ENCODE assay signal across 1 cellular context in the genomic region with DNA sequence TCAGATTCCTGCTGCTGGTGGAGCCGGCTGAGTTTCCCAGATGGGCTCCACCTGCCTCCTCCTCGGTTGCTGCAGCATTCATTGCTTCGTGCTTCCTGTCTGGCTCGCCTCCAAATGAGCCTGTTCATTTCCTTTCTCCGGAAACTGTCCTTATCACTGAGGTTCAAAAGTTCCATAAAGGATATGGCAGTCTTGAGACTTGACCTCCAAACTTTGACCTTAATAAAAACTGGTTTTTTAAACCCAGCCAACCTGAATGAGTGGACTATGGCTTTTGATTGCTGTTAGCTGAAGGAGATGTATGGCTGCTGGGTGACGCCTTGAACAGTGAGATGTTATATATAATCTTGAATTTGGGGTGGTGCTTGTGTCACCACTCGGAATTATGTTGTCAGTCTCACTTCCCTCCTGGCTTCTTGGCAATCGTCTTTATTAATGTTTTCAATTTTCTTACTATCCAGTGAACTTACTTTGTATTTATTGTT.
A peak's percentile ranks its signal among the peaks of the same experiment; 100 is the strongest.
TF ChIP-seq lines count a peak whose summit lies in the region.

No MANE protein-coding gene starts in this region.

TF ChIP-seq in HepG2, 621 proteins besides CTCF, POLR2A, EP300 and RAD21 (continued from another document and continues in another):
- TF ChIP-seq, protein P1, sequence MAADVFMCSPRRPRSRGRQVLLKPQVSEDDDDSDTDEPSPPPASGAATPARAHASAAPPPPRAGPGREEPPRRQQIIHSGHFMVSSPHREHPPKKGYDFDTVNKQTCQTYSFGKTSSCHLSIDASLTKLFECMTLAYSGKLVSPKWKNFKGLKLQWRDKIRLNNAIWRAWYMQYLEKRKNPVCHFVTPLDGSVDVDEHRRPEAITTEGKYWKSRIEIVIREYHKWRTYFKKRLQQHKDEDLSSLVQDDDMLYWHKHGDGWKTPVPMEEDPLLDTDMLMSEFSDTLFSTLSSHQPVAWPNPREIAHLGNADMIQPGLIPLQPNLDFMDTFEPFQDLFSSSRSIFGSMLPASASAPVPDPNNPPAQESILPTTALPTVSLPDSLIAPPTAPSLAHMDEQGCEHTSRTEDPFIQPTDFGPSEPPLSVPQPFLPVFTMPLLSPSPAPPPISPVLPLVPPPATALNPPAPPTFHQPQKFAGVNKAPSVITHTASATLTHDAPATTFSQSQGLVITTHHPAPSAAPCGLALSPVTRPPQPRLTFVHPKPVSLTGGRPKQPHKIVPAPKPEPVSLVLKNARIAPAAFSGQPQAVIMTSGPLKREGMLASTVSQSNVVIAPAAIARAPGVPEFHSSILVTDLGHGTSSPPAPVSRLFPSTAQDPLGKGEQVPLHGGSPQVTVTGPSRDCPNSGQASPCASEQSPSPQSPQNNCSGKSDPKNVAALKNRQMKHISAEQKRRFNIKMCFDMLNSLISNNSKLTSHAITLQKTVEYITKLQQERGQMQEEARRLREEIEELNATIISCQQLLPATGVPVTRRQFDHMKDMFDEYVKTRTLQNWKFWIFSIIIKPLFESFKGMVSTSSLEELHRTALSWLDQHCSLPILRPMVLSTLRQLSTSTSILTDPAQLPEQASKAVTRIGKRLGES (CRISPR knock-in tag; IDR thresholded peaks at IDR 0.05; ENCODE audit: borderline replicate concordance): no peak
- TF ChIP-seq, protein P2, sequence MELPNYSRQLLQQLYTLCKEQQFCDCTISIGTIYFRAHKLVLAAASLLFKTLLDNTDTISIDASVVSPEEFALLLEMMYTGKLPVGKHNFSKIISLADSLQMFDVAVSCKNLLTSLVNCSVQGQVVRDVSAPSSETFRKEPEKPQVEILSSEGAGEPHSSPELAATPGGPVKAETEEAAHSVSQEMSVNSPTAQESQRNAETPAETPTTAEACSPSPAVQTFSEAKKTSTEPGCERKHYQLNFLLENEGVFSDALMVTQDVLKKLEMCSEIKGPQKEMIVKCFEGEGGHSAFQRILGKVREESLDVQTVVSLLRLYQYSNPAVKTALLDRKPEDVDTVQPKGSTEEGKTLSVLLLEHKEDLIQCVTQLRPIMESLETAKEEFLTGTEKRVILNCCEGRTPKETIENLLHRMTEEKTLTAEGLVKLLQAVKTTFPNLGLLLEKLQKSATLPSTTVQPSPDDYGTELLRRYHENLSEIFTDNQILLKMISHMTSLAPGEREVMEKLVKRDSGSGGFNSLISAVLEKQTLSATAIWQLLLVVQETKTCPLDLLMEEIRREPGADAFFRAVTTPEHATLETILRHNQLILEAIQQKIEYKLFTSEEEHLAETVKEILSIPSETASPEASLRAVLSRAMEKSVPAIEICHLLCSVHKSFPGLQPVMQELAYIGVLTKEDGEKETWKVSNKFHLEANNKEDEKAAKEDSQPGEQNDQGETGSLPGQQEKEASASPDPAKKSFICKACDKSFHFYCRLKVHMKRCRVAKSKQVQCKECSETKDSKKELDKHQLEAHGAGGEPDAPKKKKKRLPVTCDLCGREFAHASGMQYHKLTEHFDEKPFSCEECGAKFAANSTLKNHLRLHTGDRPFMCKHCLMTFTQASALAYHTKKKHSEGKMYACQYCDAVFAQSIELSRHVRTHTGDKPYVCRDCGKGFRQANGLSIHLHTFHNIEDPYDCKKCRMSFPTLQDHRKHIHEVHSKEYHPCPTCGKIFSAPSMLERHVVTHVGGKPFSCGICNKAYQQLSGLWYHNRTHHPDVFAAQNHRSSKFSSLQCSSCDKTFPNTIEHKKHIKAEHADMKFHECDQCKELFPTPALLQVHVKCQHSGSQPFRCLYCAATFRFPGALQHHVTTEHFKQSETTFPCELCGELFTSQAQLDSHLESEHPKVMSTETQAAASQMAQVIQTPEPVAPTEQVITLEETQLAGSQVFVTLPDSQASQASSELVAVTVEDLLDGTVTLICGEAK (IDR thresholded peaks at IDR 0.05): no peak
- TF ChIP-seq, protein P2 (CRISPR knock-in tag; IDR thresholded peaks at IDR 0.05): no peak
- TF ChIP-seq, protein P3, sequence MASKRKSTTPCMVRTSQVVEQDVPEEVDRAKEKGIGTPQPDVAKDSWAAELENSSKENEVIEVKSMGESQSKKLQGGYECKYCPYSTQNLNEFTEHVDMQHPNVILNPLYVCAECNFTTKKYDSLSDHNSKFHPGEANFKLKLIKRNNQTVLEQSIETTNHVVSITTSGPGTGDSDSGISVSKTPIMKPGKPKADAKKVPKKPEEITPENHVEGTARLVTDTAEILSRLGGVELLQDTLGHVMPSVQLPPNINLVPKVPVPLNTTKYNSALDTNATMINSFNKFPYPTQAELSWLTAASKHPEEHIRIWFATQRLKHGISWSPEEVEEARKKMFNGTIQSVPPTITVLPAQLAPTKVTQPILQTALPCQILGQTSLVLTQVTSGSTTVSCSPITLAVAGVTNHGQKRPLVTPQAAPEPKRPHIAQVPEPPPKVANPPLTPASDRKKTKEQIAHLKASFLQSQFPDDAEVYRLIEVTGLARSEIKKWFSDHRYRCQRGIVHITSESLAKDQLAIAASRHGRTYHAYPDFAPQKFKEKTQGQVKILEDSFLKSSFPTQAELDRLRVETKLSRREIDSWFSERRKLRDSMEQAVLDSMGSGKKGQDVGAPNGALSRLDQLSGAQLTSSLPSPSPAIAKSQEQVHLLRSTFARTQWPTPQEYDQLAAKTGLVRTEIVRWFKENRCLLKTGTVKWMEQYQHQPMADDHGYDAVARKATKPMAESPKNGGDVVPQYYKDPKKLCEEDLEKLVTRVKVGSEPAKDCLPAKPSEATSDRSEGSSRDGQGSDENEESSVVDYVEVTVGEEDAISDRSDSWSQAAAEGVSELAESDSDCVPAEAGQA (IDR thresholded peaks at IDR 0.05; ENCODE audit: low read depth): no peak; the same call in 1 of the 2 replicates
- TF ChIP-seq, protein P3 (CRISPR knock-in tag; IDR thresholded peaks at IDR 0.05; ENCODE audit: borderline replicate concordance): no peak; the same call in 1 of the 2 replicates
- TF ChIP-seq, protein P4, sequence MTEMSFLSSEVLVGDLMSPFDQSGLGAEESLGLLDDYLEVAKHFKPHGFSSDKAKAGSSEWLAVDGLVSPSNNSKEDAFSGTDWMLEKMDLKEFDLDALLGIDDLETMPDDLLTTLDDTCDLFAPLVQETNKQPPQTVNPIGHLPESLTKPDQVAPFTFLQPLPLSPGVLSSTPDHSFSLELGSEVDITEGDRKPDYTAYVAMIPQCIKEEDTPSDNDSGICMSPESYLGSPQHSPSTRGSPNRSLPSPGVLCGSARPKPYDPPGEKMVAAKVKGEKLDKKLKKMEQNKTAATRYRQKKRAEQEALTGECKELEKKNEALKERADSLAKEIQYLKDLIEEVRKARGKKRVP (CRISPR knock-in tag; IDR thresholded peaks at IDR 0.05): no peak
- no peak for TF ChIP-seq ARNT2 (CRISPR knock-in tag; IDR thresholded peaks at IDR 0.05; ENCODE audit: low read depth)
- TF ChIP-seq ESRRA (CRISPR knock-in tag; IDR thresholded peaks at IDR 0.05; ENCODE audit: low read depth): peak; percentile 83
- TF ChIP-seq NAIF1 (CRISPR knock-in tag; IDR thresholded peaks at IDR 0.05; ENCODE audit: borderline replicate concordance): no peak
- TF ChIP-seq, protein P5, sequence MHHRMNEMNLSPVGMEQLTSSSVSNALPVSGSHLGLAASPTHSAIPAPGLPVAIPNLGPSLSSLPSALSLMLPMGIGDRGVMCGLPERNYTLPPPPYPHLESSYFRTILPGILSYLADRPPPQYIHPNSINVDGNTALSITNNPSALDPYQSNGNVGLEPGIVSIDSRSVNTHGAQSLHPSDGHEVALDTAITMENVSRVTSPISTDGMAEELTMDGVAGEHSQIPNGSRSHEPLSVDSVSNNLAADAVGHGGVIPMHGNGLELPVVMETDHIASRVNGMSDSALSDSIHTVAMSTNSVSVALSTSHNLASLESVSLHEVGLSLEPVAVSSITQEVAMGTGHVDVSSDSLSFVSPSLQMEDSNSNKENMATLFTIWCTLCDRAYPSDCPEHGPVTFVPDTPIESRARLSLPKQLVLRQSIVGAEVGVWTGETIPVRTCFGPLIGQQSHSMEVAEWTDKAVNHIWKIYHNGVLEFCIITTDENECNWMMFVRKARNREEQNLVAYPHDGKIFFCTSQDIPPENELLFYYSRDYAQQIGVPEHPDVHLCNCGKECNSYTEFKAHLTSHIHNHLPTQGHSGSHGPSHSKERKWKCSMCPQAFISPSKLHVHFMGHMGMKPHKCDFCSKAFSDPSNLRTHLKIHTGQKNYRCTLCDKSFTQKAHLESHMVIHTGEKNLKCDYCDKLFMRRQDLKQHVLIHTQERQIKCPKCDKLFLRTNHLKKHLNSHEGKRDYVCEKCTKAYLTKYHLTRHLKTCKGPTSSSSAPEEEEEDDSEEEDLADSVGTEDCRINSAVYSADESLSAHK (CRISPR knock-in tag; IDR thresholded peaks at IDR 0.05; ENCODE audit: borderline replicate concordance): no peak
- no peak for TF ChIP-seq PTBP1 (IDR thresholded peaks at IDR 0.05; ENCODE audit: low read depth, low read length, poor library complexity, severe bottlenecking)
- TF ChIP-seq, protein P6, sequence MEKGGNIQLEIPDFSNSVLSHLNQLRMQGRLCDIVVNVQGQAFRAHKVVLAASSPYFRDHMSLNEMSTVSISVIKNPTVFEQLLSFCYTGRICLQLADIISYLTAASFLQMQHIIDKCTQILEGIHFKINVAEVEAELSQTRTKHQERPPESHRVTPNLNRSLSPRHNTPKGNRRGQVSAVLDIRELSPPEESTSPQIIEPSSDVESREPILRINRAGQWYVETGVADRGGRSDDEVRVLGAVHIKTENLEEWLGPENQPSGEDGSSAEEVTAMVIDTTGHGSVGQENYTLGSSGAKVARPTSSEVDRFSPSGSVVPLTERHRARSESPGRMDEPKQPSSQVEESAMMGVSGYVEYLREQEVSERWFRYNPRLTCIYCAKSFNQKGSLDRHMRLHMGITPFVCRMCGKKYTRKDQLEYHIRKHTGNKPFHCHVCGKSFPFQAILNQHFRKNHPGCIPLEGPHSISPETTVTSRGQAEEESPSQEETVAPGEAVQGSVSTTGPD (CRISPR knock-in tag; IDR thresholded peaks at IDR 0.05): no peak
- TF ChIP-seq ZNF749 (CRISPR knock-in tag; IDR thresholded peaks at IDR 0.05; ENCODE audit: borderline replicate concordance): no peak
- no peak for TF ChIP-seq ZNF616 (CRISPR knock-in tag; IDR thresholded peaks at IDR 0.05; ENCODE audit: low read depth)
- TF ChIP-seq SRSF4 (IDR thresholded peaks at IDR 0.05; ENCODE audit: low read depth, low read length, poor library complexity, severe bottlenecking): no peak
- TF ChIP-seq ZZZ3 (CRISPR knock-in tag; IDR thresholded peaks at IDR 0.05; ENCODE audit: borderline replicate concordance): no peak
- no peak for TF ChIP-seq PRMT3 (CRISPR knock-in tag; IDR thresholded peaks at IDR 0.05; ENCODE audit: borderline replicate concordance, low read depth)
- TF ChIP-seq PHF21A (CRISPR knock-in tag; IDR thresholded peaks at IDR 0.05): no peak; the same call in 1 of the 2 replicates
- TF ChIP-seq RORA (CRISPR knock-in tag; IDR thresholded peaks at IDR 0.05): no peak
- no peak for TF ChIP-seq CBX2 (IDR thresholded peaks at IDR 0.05; ENCODE audit: low read depth, low read length)
- TF ChIP-seq CBX2 (CRISPR knock-in tag; IDR thresholded peaks at IDR 0.05; ENCODE audit: low read depth): no peak
- TF ChIP-seq, protein P7, sequence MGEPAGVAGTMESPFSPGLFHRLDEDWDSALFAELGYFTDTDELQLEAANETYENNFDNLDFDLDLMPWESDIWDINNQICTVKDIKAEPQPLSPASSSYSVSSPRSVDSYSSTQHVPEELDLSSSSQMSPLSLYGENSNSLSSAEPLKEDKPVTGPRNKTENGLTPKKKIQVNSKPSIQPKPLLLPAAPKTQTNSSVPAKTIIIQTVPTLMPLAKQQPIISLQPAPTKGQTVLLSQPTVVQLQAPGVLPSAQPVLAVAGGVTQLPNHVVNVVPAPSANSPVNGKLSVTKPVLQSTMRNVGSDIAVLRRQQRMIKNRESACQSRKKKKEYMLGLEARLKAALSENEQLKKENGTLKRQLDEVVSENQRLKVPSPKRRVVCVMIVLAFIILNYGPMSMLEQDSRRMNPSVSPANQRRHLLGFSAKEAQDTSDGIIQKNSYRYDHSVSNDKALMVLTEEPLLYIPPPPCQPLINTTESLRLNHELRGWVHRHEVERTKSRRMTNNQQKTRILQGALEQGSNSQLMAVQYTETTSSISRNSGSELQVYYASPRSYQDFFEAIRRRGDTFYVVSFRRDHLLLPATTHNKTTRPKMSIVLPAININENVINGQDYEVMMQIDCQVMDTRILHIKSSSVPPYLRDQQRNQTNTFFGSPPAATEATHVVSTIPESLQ (CRISPR knock-in tag; conservative IDR thresholded peaks at IDR 0.05): no peak
